ENCODE assay signal across 25 cellular contexts in genomic region chr4:116020141-116020722, GRCh38.
DNase-seq lines count a peak whose midpoint lies in the region; ATAC-seq and TF ChIP-seq lines count a peak whose summit lies in the region.
"Had no signal": no experiment of that assay in that cellular context is flagged by ENCODE, and none has a peak within 500 bp of the region (broad histone marks: within the 10 kb centered on the region; RNA-seq: fewer than 3 reads in every experiment).

No MANE protein-coding gene starts in this region.

- H3K27me3 ChIP-seq in mesendoderm (ENCODE audit: insufficient read depth, low read length, poor library complexity), result no peaks in the 10 kb centered on the region
- H3K27me3 ChIP-seq in CD4-positive, alpha-beta T cell (ENCODE audit: control insufficient read depth, insufficient read depth, low read length), result no peaks in the 10 kb centered on the region
- H3K27me3 ChIP-seq in effector memory CD4-positive, alpha-beta T cell (replicated peaks; ENCODE audit: control insufficient read depth, insufficient read depth, low read length, poor library complexity, severe bottlenecking), result no peaks in the 10 kb centered on the region

- no peak overlapping the region for H3K23ac ChIP-seq in mesendoderm (ENCODE audit: low read length)

- H2BK15ac ChIP-seq in mesendoderm (replicated peaks; ENCODE audit: low read depth), result no peak overlapping the region

- no peaks in the 10 kb centered on the region for H3K36me3 ChIP-seq in mesendoderm (ENCODE audit: control insufficient read depth, insufficient read depth, low read length)
- H3K36me3 ChIP-seq in effector memory CD4-positive, alpha-beta T cell (ENCODE audit: control insufficient read depth, insufficient read depth, low read length), result no peaks in the 10 kb centered on the region

- no peak overlapping the region for H3K9ac ChIP-seq in mesendoderm (ENCODE audit: low read length)

- no peak overlapping the region for H4K5ac ChIP-seq in mesendoderm (ENCODE audit: low read length)

- POLR2A ChIA-PET in CD4-positive, alpha-beta T cell (lab: Charles Lee), result no interaction called here

- H3K4me1 ChIP-seq in mesendoderm (ENCODE audit: control insufficient read depth, low read depth, low read length), result no peaks in the 10 kb centered on the region
- H3K4me1 ChIP-seq in effector memory CD4-positive, alpha-beta T cell (ENCODE audit: control insufficient read depth, insufficient read depth, low read length, poor library complexity, severe bottlenecking), result no peaks in the 10 kb centered on the region

- peaks cover 40% of the 10 kb centered on the region for H3K9me3 ChIP-seq in CD4-positive, alpha-beta T cell (ENCODE audit: control insufficient read depth, low read length)
- H3K9me3 ChIP-seq in effector memory CD4-positive, alpha-beta T cell (ENCODE audit: control insufficient read depth, low read length), result peaks cover 16% of the 10 kb centered on the region

- no peak overlapping the region for H2BK5ac ChIP-seq in mesendoderm (ENCODE audit: low read length)

- no peak overlapping the region for H3K4ac ChIP-seq in mesendoderm (ENCODE audit: low read depth, low read length)

- no peak overlapping the region for H3K56ac ChIP-seq in mesendoderm (ENCODE audit: low read length)

- H3K4me1 Mint-ChIP-seq in CD4-positive, alpha-beta T cell (ENCODE audit: low read depth), result no peaks in the 10 kb centered on the region
- H3K4me1 Mint-ChIP-seq: activated CD4-positive, alpha-beta T cell treated with anti-CD3 and anti-CD28 coated beads, Interleukin-2, amount 10 ng/mL, durations not matched to agents 7 days and 5 days; CD4-positive, CD25-positive, alpha-beta regulatory T cell; nephron had no signal

- H3K27ac Mint-ChIP-seq in CD4-positive, alpha-beta T cell, result no peak overlapping the region
- H3K27ac Mint-ChIP-seq: activated CD4-positive, alpha-beta T cell treated with anti-CD3 and anti-CD28 coated beads, Interleukin-2, amount 10 ng/mL, durations not matched to agents 7 days and 5 days; CD4-positive, CD25-positive, alpha-beta regulatory T cell; nephron; stimulated activated naive CD8-positive, alpha-beta T cell treated with anti-CD3 and anti-CD28 coated beads, Interleukin-15, Interleukin-2, amounts not matched to agents 100 ng/mL and 50 ng/mL, for 24 hours had no signal

- no peak overlapping the region for H2AK5ac ChIP-seq in mesendoderm (ENCODE audit: low read length)

- H3K4me3 ChIP-seq in NB4 (ENCODE audit: low read depth, low read length), result no peak overlapping the region
- no peak overlapping the region for H3K4me3 ChIP-seq in mesendoderm (ENCODE audit: low read length)
- H3K4me3 ChIP-seq in effector memory CD4-positive, alpha-beta T cell (ENCODE audit: insufficient read depth, low read depth, low read length, poor library complexity, severe bottlenecking), result no peak overlapping the region
- H3K4me3 ChIP-seq: K562, PC-9 had no signal

- H3K36me3 Mint-ChIP-seq in CD4-positive, alpha-beta T cell (ENCODE audit: low read depth), result no peaks in the 10 kb centered on the region
- H3K36me3 Mint-ChIP-seq: CD4-positive, CD25-positive, alpha-beta regulatory T cell had no signal

- H3K79me1 ChIP-seq in mesendoderm (ENCODE audit: low read length), result no peaks in the 10 kb centered on the region

- peaks cover 11% of the 10 kb centered on the region for H3K9me3 Mint-ChIP-seq in CD4-positive, alpha-beta T cell

- no peaks in the 10 kb centered on the region for H3K79me2 ChIP-seq in mesendoderm (ENCODE audit: control insufficient read depth, insufficient read depth, low read length)

- CTCF ChIA-PET in CD4-positive, alpha-beta T cell (lab: Charles Lee), result no interaction called here

- WGBS in mesendoderm (ENCODE audit: extremely low coverage, insufficient coverage, low lambda C conversion rate), result no CpG with 5 or more reads among the region's 4 CpGs

- no peak for TF ChIP-seq POLR2A in NB4 (IDR thresholded peaks at IDR 0.05; ENCODE audit: extremely low read depth, insufficient read length)

- no peak overlapping the region for H3K4me2 ChIP-seq in mesendoderm (ENCODE audit: low read length)
- H3K4me2 ChIP-seq: PC-9 had no signal

- intact Hi-C loops in CD4-positive, alpha-beta T cell (cut with DNase I, micrococcal nuclease), result no loop called here

- no peaks in the 10 kb centered on the region for H3K27me3 Mint-ChIP-seq in CD4-positive, alpha-beta T cell
- H3K27me3 Mint-ChIP-seq: activated CD4-positive, alpha-beta T cell treated with anti-CD3 and anti-CD28 coated beads, Interleukin-2, amount 10 ng/mL, durations not matched to agents 7 days and 5 days; CD4-positive, CD25-positive, alpha-beta regulatory T cell; stimulated activated naive CD8-positive, alpha-beta T cell treated with anti-CD3 and anti-CD28 coated beads, Interleukin-15, Interleukin-2, amounts not matched to agents 100 ng/mL and 50 ng/mL, for 24 hours had no signal

- ATAC-seq in CD4-positive, alpha-beta T cell (ENCODE audit: poor library complexity), result no peak
- ATAC-seq: activated T-cell treated with anti-CD3 and anti-CD28 coated beads, Interleukin-2, amount 50 U/mL, for 4 hours; K562 had no signal

- DNase-seq in DMS53 (lab: John Stamatoyannopoulos, UW), result peak; percentile 35
- no peak for DNase-seq in DMS53 treated with DMSO at 0.1 percent for 48 hours (lab: John Stamatoyannopoulos, UW; ENCODE audit: unreplicated experiment)
- DNase-seq in NB4 (ENCODE audit: low read depth), result peak; percentile 15
- DNase-seq in SKM-1 treated with dmso at 0.1 percent for 144 hours (lab: John Stamatoyannopoulos, UW; ENCODE audit: unreplicated experiment), result peak; percentile 80
- peak; percentile 38 for DNase-seq in mesendoderm
- no peak for DNase-seq in effector CD8-positive, alpha-beta T cell (lab: John Stamatoyannopoulos, UW)
- no peak for DNase-seq in CD4-positive, alpha-beta T cell
- no peak for DNase-seq in effector memory CD4-positive, alpha-beta T cell
- DNase-seq: 8988T; activated CD4-positive, alpha-beta T cell treated with anti-CD3 and anti-CD28 coated beads, Interleukin-2, amount 10 ng/mL, durations not matched to agents 7 days and 5 days; activated T-cell treated with anti-CD3 and anti-CD28 coated beads, Interleukin-2, amount 50 U/mL, for 4 hours; amniotic stem cell; CD4-positive, CD25-positive, alpha-beta regulatory T cell; glutamatergic neuron; H7; NCI-H1092; NCI-H1930; NCI-H226; PC-9; Right ventricle myocardium superior; SW 1271; T-helper 9 cell had no signal

- H4K8ac ChIP-seq in mesendoderm (ENCODE audit: low read depth, low read length), result no peak overlapping the region

- no peak overlapping the region for H3K27ac ChIP-seq in mesendoderm (ENCODE audit: low read depth, low read length)
- H3K27ac ChIP-seq in CD4-positive, alpha-beta T cell (ENCODE audit: low read depth, low read length), result no peak overlapping the region
- H3K27ac ChIP-seq in effector memory CD4-positive, alpha-beta T cell (ENCODE audit: insufficient read depth, low read length, poor library complexity, severe bottlenecking), result no peak overlapping the region
- H3K27ac ChIP-seq: PC-9 had no signal

- H3K18ac ChIP-seq in mesendoderm (ENCODE audit: low read length), result no peak overlapping the region

- no peak overlapping the region for H2BK120ac ChIP-seq in mesendoderm (ENCODE audit: low read depth, low read length)

- no peak for TF ChIP-seq CTCF in NB4 (IDR thresholded peaks at IDR 0.05; ENCODE audit: low read depth, low read length)
- TF ChIP-seq CTCF in CD4-positive, alpha-beta T cell (IDR thresholded peaks at IDR 0.05), result no peak

- H3K4me3 Mint-ChIP-seq in CD4-positive, alpha-beta T cell, result no peak overlapping the region
- H3K4me3 Mint-ChIP-seq: activated CD4-positive, alpha-beta T cell treated with anti-CD3 and anti-CD28 coated beads, Interleukin-2, amount 10 ng/mL, durations not matched to agents 7 days and 5 days; activated T-cell treated with anti-CD3 and anti-CD28 coated beads, Interleukin-2, amount 50 U/mL, for 4 hours; CD4-positive, CD25-positive, alpha-beta regulatory T cell; nephron; stimulated activated naive CD8-positive, alpha-beta T cell treated with anti-CD3 and anti-CD28 coated beads, Interleukin-15, Interleukin-2, amounts not matched to agents 100 ng/mL and 50 ng/mL, for 24 hours had no signal

Comparison
In these comparisons a context has a peak if more than half of its experiments do, and no peak if none do; other contexts are left out.
1. DNase-seq: peak in DMS53 (single experiment), NB4 (single experiment), SKM-1 treated with dmso at 0.1 percent for 144 hours (single experiment) and mesendoderm (single experiment); none in DMS53 treated with DMSO at 0.1 percent for 48 hours (single experiment), effector CD8-positive, alpha-beta T cell (single experiment), CD4-positive, alpha-beta T cell (0 of 10) and effector memory CD4-positive, alpha-beta T cell (0 of 3).